ENCODE assay signal across 17 cellular contexts in genomic region chr12:115155665-115156645, GRCh38.
DNase-seq lines count a peak whose midpoint lies in the region; ATAC-seq and TF ChIP-seq lines count a peak whose summit lies in the region.
"Had no signal": no experiment of that assay in that cellular context is flagged by ENCODE, and none has a peak within 500 bp of the region (broad histone marks: within the 10 kb centered on the region; RNA-seq: fewer than 3 reads in every experiment).

No MANE protein-coding gene starts in this region.

- ATAC-seq in GM18870 (IDR thresholded peaks at IDR 0.05; ENCODE audit: unreplicated experiment) (no peak), GM18907 (IDR thresholded peaks at IDR 0.05; ENCODE audit: unreplicated experiment) (no peak), HG02759 (IDR thresholded peaks at IDR 0.05; ENCODE audit: unreplicated experiment) (no peak)
- ATAC-seq: GM12878, Right ventricle myocardium inferior had no signal

- POLR2A ChIA-PET in PC-9 (lab: Charles Lee; ENCODE audit: unreplicated experiment): no interaction called here

- no peaks in the 10 kb centered on the region for H3F3A ChIP-seq in PC-9 (ENCODE audit: insufficient read depth, low read depth)

- H3K4me2 ChIP-seq in PC-9 (no peak overlapping the region), osteoblast (ENCODE audit: insufficient read depth, low read length) (peak overlapping the region; percentile 49)

- no peak for TF ChIP-seq CTCF in PC-9 (conservative IDR thresholded peaks at IDR 0.05)
- no peak for TF ChIP-seq CTCF in osteoblast (IDR thresholded peaks at IDR 0.05; ENCODE audit: extremely low read depth, low read depth, low read length)

- no peaks in the 10 kb centered on the region for H3K4me1 ChIP-seq in PC-9 (replicated peaks; ENCODE audit: insufficient read depth)
- H3K4me1 ChIP-seq in osteoblast (ENCODE audit: insufficient read depth, low read length): peaks cover 15% of the 10 kb centered on the region

- H4K20me1 ChIP-seq in PC-9 (ENCODE audit: insufficient read depth) (no peaks in the 10 kb centered on the region), osteoblast (ENCODE audit: insufficient read depth, low read length) (no peaks in the 10 kb centered on the region)

- DNase-seq in EL: peak; percentile 94
- peak in 1 of 2 experiments; percentile 59 for DNase-seq in PC-9
- peak; percentile 99 for DNase-seq in epithelial cell of prostate (ENCODE audit: low read depth, low spot score)
- DNase-seq in osteoblast (ENCODE audit: insufficient read length, low spot score, missing footprints): peak; percentile 84
- no peak for DNase-seq in 8988T
- DNase-seq: activated T-cell treated with anti-CD3 and anti-CD28 coated beads, Interleukin-2, amount 50 U/mL, for 24 hours; anterior cingulate cortex; erythroblast; MV-4-11; nephron progenitor cell; stimulated activated CD4-positive, alpha-beta T cell treated with anti-CD3 and anti-CD28 coated beads, Interleukin-12 subunit alpha, Interleukin-12 subunit beta, amount 100 ng/mL, for 4 hours; WERI-Rb-1 had no signal

- intact Hi-C loops in PC-9 (cut with micrococcal nuclease; ENCODE audit: unreplicated experiment): no loop called here

- no peak overlapping the region for H3K4me3 ChIP-seq in PC-9
- H3K4me3 ChIP-seq in osteoblast (ENCODE audit: insufficient read depth, low read length): no peak overlapping the region
- H3K4me3 ChIP-seq: GM12878 had no signal

- H2AFZ ChIP-seq in PC-9 (no peak overlapping the region), osteoblast (ENCODE audit: low read length) (no peak overlapping the region)

- peak overlapping the region; percentile 69 for H3K27ac ChIP-seq in PC-9
- H3K27ac ChIP-seq in epithelial cell of prostate: peak overlapping the region; percentile 96
- H3K27ac ChIP-seq in osteoblast (ENCODE audit: low read depth, low read length): peak overlapping the region; percentile 84
- H3K27ac ChIP-seq: WERI-Rb-1 had no signal

- no TSS peak for BruUV-seq in PC-9 (replicated peaks; lab: Mats Ljungman, UMichigan)

- H3K27me3 ChIP-seq in PC-9 (ENCODE audit: insufficient read depth, low read depth) (no peaks in the 10 kb centered on the region), osteoblast (ENCODE audit: insufficient read depth, low read length) (no peaks in the 10 kb centered on the region)

- H3K9me2 ChIP-seq in PC-9 (ENCODE audit: insufficient read depth): no peaks in the 10 kb centered on the region

- H3K9me3 ChIP-seq in PC-9 (ENCODE audit: insufficient read depth, low read depth) (no peaks in the 10 kb centered on the region), osteoblast (ENCODE audit: low read depth, low read length) (no peaks in the 10 kb centered on the region)

- H3K79me2 ChIP-seq in PC-9 (ENCODE audit: low read depth): no peaks in the 10 kb centered on the region
- no peaks in the 10 kb centered on the region for H3K79me2 ChIP-seq in osteoblast (ENCODE audit: insufficient read depth, low read length)

- H3K36me3 ChIP-seq in PC-9 (ENCODE audit: low read depth) (no peaks in the 10 kb centered on the region), osteoblast (ENCODE audit: insufficient read depth, low read length) (no peaks in the 10 kb centered on the region)
- H3K36me3 ChIP-seq: WERI-Rb-1 had no signal

- CTCF ChIA-PET in PC-9 (lab: Charles Lee): no interaction called here
